In the genomic region with DNA sequence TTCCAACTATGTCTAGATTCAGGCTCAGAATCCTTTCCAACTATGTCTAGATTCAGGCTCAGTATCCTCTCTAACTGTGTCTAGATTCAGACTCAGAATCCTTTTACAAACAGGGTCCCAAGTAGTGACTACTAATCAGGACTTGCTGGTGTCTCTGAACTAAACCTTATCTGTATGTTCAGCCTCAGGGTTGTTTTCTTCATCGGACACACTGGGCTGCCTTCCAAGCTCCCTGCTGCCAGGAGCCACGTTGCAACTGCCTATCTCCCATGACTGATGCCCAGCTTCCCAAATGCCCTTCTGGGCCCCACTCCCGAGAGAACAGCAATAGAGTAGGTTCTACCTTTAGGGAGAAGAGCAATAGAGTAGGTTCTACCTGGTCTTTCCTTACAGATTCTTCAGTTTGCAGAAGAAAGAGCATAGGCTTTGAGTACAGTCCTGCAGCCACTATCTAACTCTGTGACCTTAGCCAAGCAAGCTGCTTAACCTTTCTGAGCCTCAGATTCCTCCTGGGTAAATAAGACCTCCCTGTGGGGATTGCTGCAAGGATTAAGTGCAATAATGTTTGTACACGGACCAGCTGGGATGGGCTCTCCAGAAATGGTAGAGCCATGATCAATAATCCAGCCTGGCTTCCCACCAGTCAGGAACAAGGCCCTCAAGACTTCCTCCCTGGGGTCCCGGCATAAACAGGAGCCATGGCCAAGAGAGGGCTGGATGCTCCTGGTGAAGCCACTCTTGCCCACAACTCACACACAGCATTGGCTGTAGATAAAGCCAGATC, we compare ENCODE assay signal across 19 cellular contexts.
DNase-seq lines count a peak whose midpoint lies in the region; TF ChIP-seq lines count a peak whose summit lies in the region.
"Had no signal": no experiment of that assay in that cellular context is flagged by ENCODE, and none has a peak within 500 bp of the region (broad histone marks: within the 10 kb centered on the region; RNA-seq: fewer than 3 reads in every experiment).

No MANE protein-coding gene starts in this region.

- no peak for TF ChIP-seq CTCF in HEK293 (tag by site-specific recombination; IDR thresholded peaks at IDR 0.05)
- TF ChIP-seq CTCF in WERI-Rb-1 (IDR thresholded peaks at IDR 0.05; ENCODE audit: low read depth, low read length), result no peak

- CTCF ChIA-PET in HEK293 (lab: Yijun Ruan, JAX), result interaction anchor here (1.2 kb wide), 2 partner anchors 8 to 10 kb away, joined by 3 to 5 read pairs; no protein-coding TSS in a partner anchor

- H3K27ac ChIP-seq in HEK293 (ENCODE audit: extremely low read depth, low read depth, low read length) (no peak overlapping the region), WERI-Rb-1 (no peak overlapping the region)
- H3K27ac ChIP-seq: cardiac muscle cell, gastroesophageal sphincter, GM23248, ovary had no signal

- POLR2A ChIA-PET in HEK293 (lab: Yijun Ruan, JAX), result no interaction called here

- H3K27me3 ChIP-seq in WERI-Rb-1 (ENCODE audit: insufficient read depth, low read depth, severe bottlenecking), result no peaks in the 10 kb centered on the region
- H3K27me3 ChIP-seq: cardiac muscle cell, ovary had no signal

- H3K36me3 ChIP-seq in HEK293 (ENCODE audit: control insufficient read depth in 2 of 2, insufficient read depth in 1 of 2, low read length in 2 of 2) (no peaks in the 10 kb centered on the region), WERI-Rb-1 (no peaks in the 10 kb centered on the region)
- H3K36me3 ChIP-seq: cardiac muscle cell, gastroesophageal sphincter, ovary had no signal

- H3K4me1 ChIP-seq in HEK293 (ENCODE audit: control insufficient read depth, insufficient read depth, low read length), result peaks cover 3% of the 10 kb centered on the region; the same call in 1 of the 2 replicates
- H3K4me1 ChIP-seq: gastroesophageal sphincter had no signal

- H3K9me3 ChIP-seq in HEK293 (ENCODE audit: control insufficient read depth, insufficient read depth, low read depth, low read length), result no peaks in the 10 kb centered on the region
- no peaks in the 10 kb centered on the region for H3K9me3 ChIP-seq in WERI-Rb-1 (ENCODE audit: severe bottlenecking)
- H3K9me3 ChIP-seq: gastroesophageal sphincter, ovary had no signal

- DNase-seq in NCI-H2171 treated with DMSO at 0.1 percent for 48 hours (lab: John Stamatoyannopoulos, UW), result peak; percentile 31
- no peak for DNase-seq in NCI-H2171 (lab: John Stamatoyannopoulos, UW)
- peak; percentile 65 for DNase-seq in WERI-Rb-1
- DNase-seq in iris pigment epithelial cell (ENCODE audit: low read depth), result peak; percentile 24
- DNase-seq in iPS-NIHi11 (ENCODE audit: low spot score), result no peak
- no peak for DNase-seq in NCI-H1048 (lab: John Stamatoyannopoulos, UW)
- DNase-seq in amniotic stem cell (lab: John Stamatoyannopoulos, UW), result no peak
- DNase-seq: activated B cell treated with CpG ODN at 0.5 μM for 24 hours; activated naive CD8-positive, alpha-beta T cell treated with anti-CD3 and anti-CD28 coated beads, Interleukin-2, amount 10 ng/mL, durations not matched to agents 7 days and 5 days; GM23248; IMR-90; naive B cell; ovary; SHP77; stimulated activated naive CD8-positive, alpha-beta T cell treated with anti-CD3 and anti-CD28 coated beads, Interleukin-15, amount 100 ng/mL, for 72 hours had no signal

- H3K4me3 ChIP-seq in HEK293 (ENCODE audit: low read depth, low read length) (no peak overlapping the region), WERI-Rb-1 (ENCODE audit: low read depth, low read length) (no peak overlapping the region)
- H3K4me3 ChIP-seq: cardiac muscle cell, gastroesophageal sphincter, GM23248, lung, ovary had no signal

TF ChIP-seq in HEK293, 187 proteins besides CTCF, POLR2A, EP300 and RAD21 (continues in another document):
- no peak for TF ChIP-seq ZNF792 (tag by site-specific recombination; IDR thresholded peaks at IDR 0.05)
- TF ChIP-seq ZNF843 (tag by site-specific recombination; IDR thresholded peaks at IDR 0.05), result no peak
- no peak for TF ChIP-seq ZNF416 (tag by site-specific recombination; IDR thresholded peaks at IDR 0.05)
- TF ChIP-seq OSR2 (tag by site-specific recombination; IDR thresholded peaks at IDR 0.05), result peak; percentile 30; the same call in 1 of the 2 replicates
- TF ChIP-seq ZNF514 (tag by site-specific recombination; IDR thresholded peaks at IDR 0.05), result no peak
- TF ChIP-seq ZNF223 (tag by site-specific recombination; IDR thresholded peaks at IDR 0.05), result no peak
- TF ChIP-seq, protein P1, sequence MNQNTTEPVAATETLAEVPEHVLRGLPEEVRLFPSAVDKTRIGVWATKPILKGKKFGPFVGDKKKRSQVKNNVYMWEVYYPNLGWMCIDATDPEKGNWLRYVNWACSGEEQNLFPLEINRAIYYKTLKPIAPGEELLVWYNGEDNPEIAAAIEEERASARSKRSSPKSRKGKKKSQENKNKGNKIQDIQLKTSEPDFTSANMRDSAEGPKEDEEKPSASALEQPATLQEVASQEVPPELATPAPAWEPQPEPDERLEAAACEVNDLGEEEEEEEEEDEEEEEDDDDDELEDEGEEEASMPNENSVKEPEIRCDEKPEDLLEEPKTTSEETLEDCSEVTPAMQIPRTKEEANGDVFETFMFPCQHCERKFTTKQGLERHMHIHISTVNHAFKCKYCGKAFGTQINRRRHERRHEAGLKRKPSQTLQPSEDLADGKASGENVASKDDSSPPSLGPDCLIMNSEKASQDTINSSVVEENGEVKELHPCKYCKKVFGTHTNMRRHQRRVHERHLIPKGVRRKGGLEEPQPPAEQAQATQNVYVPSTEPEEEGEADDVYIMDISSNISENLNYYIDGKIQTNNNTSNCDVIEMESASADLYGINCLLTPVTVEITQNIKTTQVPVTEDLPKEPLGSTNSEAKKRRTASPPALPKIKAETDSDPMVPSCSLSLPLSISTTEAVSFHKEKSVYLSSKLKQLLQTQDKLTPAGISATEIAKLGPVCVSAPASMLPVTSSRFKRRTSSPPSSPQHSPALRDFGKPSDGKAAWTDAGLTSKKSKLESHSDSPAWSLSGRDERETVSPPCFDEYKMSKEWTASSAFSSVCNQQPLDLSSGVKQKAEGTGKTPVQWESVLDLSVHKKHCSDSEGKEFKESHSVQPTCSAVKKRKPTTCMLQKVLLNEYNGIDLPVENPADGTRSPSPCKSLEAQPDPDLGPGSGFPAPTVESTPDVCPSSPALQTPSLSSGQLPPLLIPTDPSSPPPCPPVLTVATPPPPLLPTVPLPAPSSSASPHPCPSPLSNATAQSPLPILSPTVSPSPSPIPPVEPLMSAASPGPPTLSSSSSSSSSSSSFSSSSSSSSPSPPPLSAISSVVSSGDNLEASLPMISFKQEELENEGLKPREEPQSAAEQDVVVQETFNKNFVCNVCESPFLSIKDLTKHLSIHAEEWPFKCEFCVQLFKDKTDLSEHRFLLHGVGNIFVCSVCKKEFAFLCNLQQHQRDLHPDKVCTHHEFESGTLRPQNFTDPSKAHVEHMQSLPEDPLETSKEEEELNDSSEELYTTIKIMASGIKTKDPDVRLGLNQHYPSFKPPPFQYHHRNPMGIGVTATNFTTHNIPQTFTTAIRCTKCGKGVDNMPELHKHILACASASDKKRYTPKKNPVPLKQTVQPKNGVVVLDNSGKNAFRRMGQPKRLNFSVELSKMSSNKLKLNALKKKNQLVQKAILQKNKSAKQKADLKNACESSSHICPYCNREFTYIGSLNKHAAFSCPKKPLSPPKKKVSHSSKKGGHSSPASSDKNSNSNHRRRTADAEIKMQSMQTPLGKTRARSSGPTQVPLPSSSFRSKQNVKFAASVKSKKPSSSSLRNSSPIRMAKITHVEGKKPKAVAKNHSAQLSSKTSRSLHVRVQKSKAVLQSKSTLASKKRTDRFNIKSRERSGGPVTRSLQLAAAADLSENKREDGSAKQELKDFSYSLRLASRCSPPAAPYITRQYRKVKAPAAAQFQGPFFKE (tag by site-specific recombination; IDR thresholded peaks at IDR 0.05; ENCODE audit: borderline replicate concordance), result no peak
- peak; percentile 80 for TF ChIP-seq ZBTB17 (tag by site-specific recombination; IDR thresholded peaks at IDR 0.05)
- TF ChIP-seq, protein P2, sequence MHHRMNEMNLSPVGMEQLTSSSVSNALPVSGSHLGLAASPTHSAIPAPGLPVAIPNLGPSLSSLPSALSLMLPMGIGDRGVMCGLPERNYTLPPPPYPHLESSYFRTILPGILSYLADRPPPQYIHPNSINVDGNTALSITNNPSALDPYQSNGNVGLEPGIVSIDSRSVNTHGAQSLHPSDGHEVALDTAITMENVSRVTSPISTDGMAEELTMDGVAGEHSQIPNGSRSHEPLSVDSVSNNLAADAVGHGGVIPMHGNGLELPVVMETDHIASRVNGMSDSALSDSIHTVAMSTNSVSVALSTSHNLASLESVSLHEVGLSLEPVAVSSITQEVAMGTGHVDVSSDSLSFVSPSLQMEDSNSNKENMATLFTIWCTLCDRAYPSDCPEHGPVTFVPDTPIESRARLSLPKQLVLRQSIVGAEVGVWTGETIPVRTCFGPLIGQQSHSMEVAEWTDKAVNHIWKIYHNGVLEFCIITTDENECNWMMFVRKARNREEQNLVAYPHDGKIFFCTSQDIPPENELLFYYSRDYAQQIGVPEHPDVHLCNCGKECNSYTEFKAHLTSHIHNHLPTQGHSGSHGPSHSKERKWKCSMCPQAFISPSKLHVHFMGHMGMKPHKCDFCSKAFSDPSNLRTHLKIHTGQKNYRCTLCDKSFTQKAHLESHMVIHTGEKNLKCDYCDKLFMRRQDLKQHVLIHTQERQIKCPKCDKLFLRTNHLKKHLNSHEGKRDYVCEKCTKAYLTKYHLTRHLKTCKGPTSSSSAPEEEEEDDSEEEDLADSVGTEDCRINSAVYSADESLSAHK (tag by site-specific recombination; IDR thresholded peaks at IDR 0.05), result no peak
- TF ChIP-seq OVOL3 (tag by site-specific recombination; IDR thresholded peaks at IDR 0.05), result no peak
- TF ChIP-seq ZNF324 (tag by site-specific recombination; IDR thresholded peaks at IDR 0.05), result no peak
- TF ChIP-seq GFI1B (tag by site-specific recombination; IDR thresholded peaks at IDR 0.05), result no peak

Comparison
In these comparisons a context has a peak if more than half of its experiments do, and no peak if none do; other contexts are left out.
1. DNase-seq: peak in NCI-H2171 treated with DMSO at 0.1 percent for 48 hours (single experiment), WERI-Rb-1 (single experiment) and iris pigment epithelial cell (single experiment); none in NCI-H2171 (single experiment), iPS-NIHi11 (single experiment), NCI-H1048 (single experiment) and amniotic stem cell (single experiment).